15 cellular contexts compared by ENCODE assay signal in genomic region chr1:159953866-159954515, GRCh38. TPM values are rescaled to one million over a fixed set of nuclear protein-coding genes. Genes with fewer than 3 reads are reported as not detected.
DNase-seq lines count a peak whose midpoint lies in the region; ATAC-seq and TF ChIP-seq lines count a peak whose summit lies in the region.
"Had no signal": no experiment of that assay in that cellular context is flagged by ENCODE, and none has a peak within 500 bp of the region (broad histone marks: within the 10 kb centered on the region; RNA-seq: fewer than 3 reads in every experiment).

TSS of gene SLAMF9 (minus strand) at chr1:159954237. CDS start at chr1:159954137, 100 bp downstream.

- peaks cover 0 to 6% of the 10 kb centered on the region in 2 donors for H3K4me1 ChIP-seq in left lung
- no peaks in the 10 kb centered on the region for H3K4me1 ChIP-seq in ovary (ENCODE audit: insufficient read depth)

- H3K9me3 ChIP-seq in left lung, result no peaks in the 10 kb centered on the region
- no peaks in the 10 kb centered on the region for H3K9me3 ChIP-seq in ovary

- H3K36me3 ChIP-seq in left lung (no peaks in the 10 kb centered on the region), ovary (no peaks in the 10 kb centered on the region)

- TF ChIP-seq CTCF in left lung (IDR thresholded peaks at IDR 0.05) (no peak), ovary (IDR thresholded peaks at IDR 0.05) (no peak)

- intact Hi-C loops in left lung (cut with DNase I), result no loop called here
- intact Hi-C loops in ovary (cut with DNase I), result loop anchor here in 1 of 4 donors (5.0 kb wide), 1 partner anchor 48 kb away; no protein-coding TSS in a partner anchor

- H3K4me3 ChIP-seq in left lung (no peak within 1 kb of the TSS), ovary (no peak within 1 kb of the TSS)

- no peak for TF ChIP-seq POLR2A in ovary (IDR thresholded peaks at IDR 0.05)

- H3K27me3 ChIP-seq in left lung (peaks cover 0 to 14% of the 10 kb centered on the region in 2 donors), ovary (no peaks in the 10 kb centered on the region)

- 58 to 70% (median 60%) methylated on average over 8 of the region's 8 CpGs for WGBS in ovary, 3 donors

- ATAC-seq in left lung, result peak; percentile 66
- no peak for ATAC-seq in HG03196 (IDR thresholded peaks at IDR 0.05; ENCODE audit: unreplicated experiment)

- no peak within 1 kb of the TSS for H3K27ac ChIP-seq in left lung
- no peak within 1 kb of the TSS for H3K27ac ChIP-seq in ovary

- peak; percentile 29 for DNase-seq in Daoy (ENCODE audit: low read depth)
- peak; percentile 89 for DNase-seq in MV-4-11 (lab: John Stamatoyannopoulos, UW)
- DNase-seq in amniotic stem cell (lab: John Stamatoyannopoulos, UW), result peak; percentile 14
- no peak for DNase-seq in left lung
- no peak for DNase-seq in activated gamma-delta T cell (lab: John Stamatoyannopoulos, UW)
- no peak for DNase-seq in activated CD4-positive, CD25-positive, alpha-beta regulatory T cell treated with anti-CD3 and anti-CD28 coated beads, Interleukin-2, amount 50 U/mL, for 72 hours
- no peak for DNase-seq in ovary
- DNase-seq: activated CD4-positive, alpha-beta T cell treated with anti-CD3 and anti-CD28 coated beads for 4 hours; activated gamma-delta T cell treated with Interleukin-2 at 50 U/mL for 16 hours; KG1; left cardiac atrium; NCI-H2171; SHP77 had no signal

- no peak for TF ChIP-seq EP300 in ovary (IDR thresholded peaks at IDR 0.05)

RNA-seq across cellular contexts. Expression of gene SLAMF9, which starts in this region (rescaled TPM):
- total RNA-seq in Daoy (2014; rRNA removed; shearing (Covaris generic)), result 0.77 TPM in 1 of 2 replicates, not detected in the other
- total RNA-seq in left lung, result not detected
- not detected for total RNA-seq in ovary
- not detected for polyA plus RNA-seq in ovary
- total RNA-seq: H4 had no signal

Comparison
In these comparisons a context has a peak if more than half of its experiments do, and no peak if none do; other contexts are left out.
1. Peak in DNase-seq in Daoy; RNA of the gene not detected or under 1 TPM.
2. Peak in ATAC-seq in left lung; RNA of the gene not detected or under 1 TPM.
3. DNase-seq: peak in MV-4-11 (single experiment) and amniotic stem cell (single experiment); none in left lung (0 of 2), activated gamma-delta T cell (single experiment), activated CD4-positive, CD25-positive, alpha-beta regulatory T cell treated with anti-CD3 and anti-CD28 coated beads, Interleukin-2, amount 50 U/mL, for 72 hours (single experiment) and ovary (0 of 5).